ENCODE assay signal across 8 cellular contexts in the genomic region with DNA sequence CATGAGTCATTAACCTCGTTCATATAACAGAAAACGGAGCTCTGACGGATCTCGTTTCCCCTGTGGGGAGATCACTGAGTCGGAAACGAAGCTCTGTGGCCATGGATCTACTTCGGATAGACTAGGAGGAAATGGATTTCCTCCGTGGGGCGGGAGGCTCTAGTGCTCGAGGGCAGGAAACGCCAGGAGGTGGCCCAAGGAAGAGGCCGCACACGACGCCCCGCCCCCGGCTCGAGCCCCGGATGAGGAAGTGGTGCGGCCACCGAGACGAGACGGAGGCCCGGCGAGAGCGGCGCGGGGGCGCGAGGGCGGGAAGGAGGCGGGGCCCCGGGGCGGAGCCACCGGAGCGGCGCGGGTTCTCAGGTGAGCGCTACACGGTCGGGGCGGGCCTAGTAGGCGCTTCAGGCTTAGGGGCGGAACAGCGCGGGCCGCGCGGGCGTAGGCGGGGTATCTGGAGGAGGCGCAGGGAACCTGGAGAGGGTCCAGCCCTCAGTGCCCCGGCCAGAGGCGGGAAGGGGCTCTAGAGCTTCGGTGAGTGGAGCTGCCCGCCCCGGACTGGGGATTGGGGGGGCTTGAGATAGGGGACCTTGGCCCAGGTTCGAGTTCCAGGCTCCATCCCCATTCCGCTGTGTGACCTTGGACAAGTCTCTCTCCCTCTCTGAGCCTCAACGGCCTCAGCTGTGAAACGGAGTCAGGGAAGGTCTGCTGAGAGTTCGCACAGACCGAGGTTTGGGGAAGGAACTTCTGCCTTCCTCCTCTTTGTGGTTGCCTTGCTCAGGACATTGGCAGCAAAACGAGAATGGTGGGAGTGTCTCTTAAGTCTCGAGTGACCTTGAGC. TPM values are rescaled to one million over a fixed set of nuclear protein-coding genes. Genes with fewer than 3 reads are reported as not detected.
A peak's percentile ranks its signal among the peaks of the same experiment; 100 is the strongest.
DNase-seq lines count a peak whose midpoint lies in the region; ATAC-seq and TF ChIP-seq lines count a peak whose summit lies in the region.

A gene (plus strand): TSS at position 386 of the 838 bp plus-strand sequence. CDS start 903 bp downstream, outside the sequence.

- ATAC-seq in GM19397 (IDR thresholded peaks at IDR 0.05; ENCODE audit: unreplicated experiment), result peak; percentile 66
- ATAC-seq in HG03571 (IDR thresholded peaks at IDR 0.05; ENCODE audit: unreplicated experiment), result peak; percentile 48

- no peaks in the 10 kb centered on the region for H3K9me3 Mint-ChIP-seq in CD14-positive monocyte
- H3K9me3 Mint-ChIP-seq in activated CD4-positive, alpha-beta memory T cell treated with anti-CD3 and anti-CD28 coated beads for 36 hours, result no peaks in the 10 kb centered on the region

- H3K9ac ChIP-seq in liver (ENCODE audit: low read depth in 1 of 2, low read length in 2 of 2), result peak within 1 kb of the TSS; percentile 75 to 99

- CTCF ChIA-PET in activated CD4-positive, alpha-beta memory T cell treated with anti-CD3 and anti-CD28 coated beads for 36 hours (lab: Charles Lee), result interaction anchor here (1.0 to 1.8 kb wide), 3 partner anchors 88 to 297 kb away, joined by 3 to 7 read pairs (median 3); a partner anchor contains a TSS

- H3K9me3 ChIP-seq in liver (ENCODE audit: control insufficient read depth in 4 of 4, low read length in 3 of 4), result no peaks in the 10 kb centered on the region

- H3K4me3 Mint-ChIP-seq in CD14-positive monocyte, result peak within 1 kb of the TSS; percentile 87 to 94
- peak within 1 kb of the TSS; percentile 94 for H3K4me3 Mint-ChIP-seq in activated CD4-positive, alpha-beta memory T cell treated with anti-CD3 and anti-CD28 coated beads for 36 hours

- TF ChIP-seq CTCF in CD14-positive monocyte (IDR thresholded peaks at IDR 0.05), result no peak
- no peak for TF ChIP-seq CTCF in liver (IDR thresholded peaks at IDR 0.05; ENCODE audit: low read depth, low read length, missing input control)

- peak within 1 kb of the TSS; percentile 99 to 100 (median 100) for H3K27ac Mint-ChIP-seq in CD14-positive monocyte
- peak within 1 kb of the TSS; percentile 99 for H3K27ac Mint-ChIP-seq in activated CD4-positive, alpha-beta memory T cell treated with anti-CD3 and anti-CD28 coated beads for 36 hours

- intact Hi-C loops in CD14-positive monocyte (cut with micrococcal nuclease), result loop anchor here (5.0 to 10.0 kb wide), 6 partner anchors 77 to 267 kb away; a partner anchor contains a TSS
- intact Hi-C loops in activated CD4-positive, alpha-beta memory T cell treated with anti-CD3 and anti-CD28 coated beads for 36 hours (cut with micrococcal nuclease), result loop anchor here (5.0 kb wide), 3 partner anchors 77 to 723 kb away; a partner anchor contains a TSS

- POLR2A ChIA-PET in activated CD4-positive, alpha-beta memory T cell treated with anti-CD3 and anti-CD28 coated beads for 36 hours (lab: Charles Lee), result interaction anchor here (0.6 to 1.5 kb wide), 4 partner anchors 10 to 92 kb away, joined by 3 to 7 read pairs (median 3); a partner anchor contains a TSS

- H3K36me3 Mint-ChIP-seq in CD14-positive monocyte, result peaks cover 10 to 11% of the 10 kb centered on the region in 2 donors
- peaks cover 5% of the 10 kb centered on the region for H3K36me3 Mint-ChIP-seq in activated CD4-positive, alpha-beta memory T cell treated with anti-CD3 and anti-CD28 coated beads for 36 hours

- peak within 1 kb of the TSS; percentile 76 to 88 (median 85) for H3K4me3 ChIP-seq in liver (ENCODE audit: low read depth in 1 of 3, low read length in 3 of 3)

- DNase-seq in CD14-positive monocyte (ENCODE audit: low spot score) (peak; percentile 92), NCI-H82 treated with DMSO at 0.1 percent for 48 hours (lab: John Stamatoyannopoulos, UW; ENCODE audit: unreplicated experiment) (peak; percentile 60), dermis microvascular lymphatic vessel endothelial cell (ENCODE audit: low read depth in 2 of 2) (peak; percentile 61 to 93)
- peak; percentile 97 for DNase-seq in activated CD4-positive, alpha-beta memory T cell treated with anti-CD3 and anti-CD28 coated beads for 36 hours
- peak; percentile 94 for DNase-seq in stimulated activated CD4-positive, alpha-beta T cell treated with anti-CD3 and anti-CD28 coated beads, Interleukin-4, amount 100 ng/mL, for 24 hours

- peak within 1 kb of the TSS; percentile 90 to 97 for H3K27ac ChIP-seq in liver (ENCODE audit: low read depth in 1 of 2, low read length in 2 of 2)

- peaks cover 39% of the 10 kb centered on the region for H3K4me1 Mint-ChIP-seq in CD14-positive monocyte
- peaks cover 37% of the 10 kb centered on the region for H3K4me1 Mint-ChIP-seq in activated CD4-positive, alpha-beta memory T cell treated with anti-CD3 and anti-CD28 coated beads for 36 hours (ENCODE audit: low read depth)

- H3K4me1 ChIP-seq in liver (ENCODE audit: control insufficient read depth in 4 of 4, insufficient read depth in 4 of 4, low read length in 3 of 4), result peaks cover 2 to 60% (median 44%) of the 10 kb centered on the region in 4 donors

- H3K27me3 Mint-ChIP-seq in CD14-positive monocyte (ENCODE audit: low read depth in 3 of 3), result peaks cover 0 to 1% (median 0%) of the 10 kb centered on the region in 3 donors
- no peaks in the 10 kb centered on the region for H3K27me3 Mint-ChIP-seq in activated CD4-positive, alpha-beta memory T cell treated with anti-CD3 and anti-CD28 coated beads for 36 hours

- no peaks in the 10 kb centered on the region for H3K27me3 ChIP-seq in liver (ENCODE audit: control insufficient read depth in 4 of 4, insufficient read depth in 4 of 4, low read length in 3 of 4)

- H3K36me3 ChIP-seq in liver (ENCODE audit: control insufficient read depth in 4 of 4, insufficient read depth in 3 of 4, low read depth in 1 of 4, low read length in 3 of 4), result peaks cover 0 to 5% (median 0%) of the 10 kb centered on the region in 4 donors

- under 1% methylated on average over 64 of the region's 64 CpGs for WGBS in liver

- no peak for TF ChIP-seq RAD21 in liver (IDR thresholded peaks at IDR 0.05)

TF ChIP-seq in liver, 16 proteins besides CTCF, POLR2A, EP300 and RAD21 (continues in another document):
- no peak for TF ChIP-seq FOXA2 (IDR thresholded peaks at IDR 0.05)
- TF ChIP-seq, protein P1, sequence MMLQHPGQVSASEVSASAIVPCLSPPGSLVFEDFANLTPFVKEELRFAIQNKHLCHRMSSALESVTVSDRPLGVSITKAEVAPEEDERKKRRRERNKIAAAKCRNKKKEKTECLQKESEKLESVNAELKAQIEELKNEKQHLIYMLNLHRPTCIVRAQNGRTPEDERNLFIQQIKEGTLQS (IDR thresholded peaks at IDR 0.05), result no peak
- peak; percentile 74 to 95 for TF ChIP-seq EGR1 (IDR thresholded peaks at IDR 0.05; ENCODE audit: low read depth in 2 of 2)
- peak in 1 of 2 donors; percentile 25 for TF ChIP-seq JUND (IDR thresholded peaks at IDR 0.05)
- TF ChIP-seq SP1 (IDR thresholded peaks at IDR 0.05), result peak; percentile 39
- no peak for TF ChIP-seq FOXA1 (IDR thresholded peaks at IDR 0.05)
- peak; percentile 6 to 12 for TF ChIP-seq RXRA (IDR thresholded peaks at IDR 0.05)
- no peak for TF ChIP-seq HNF4A (conservative IDR thresholded peaks at IDR 0.05)
- TF ChIP-seq, protein P2, sequence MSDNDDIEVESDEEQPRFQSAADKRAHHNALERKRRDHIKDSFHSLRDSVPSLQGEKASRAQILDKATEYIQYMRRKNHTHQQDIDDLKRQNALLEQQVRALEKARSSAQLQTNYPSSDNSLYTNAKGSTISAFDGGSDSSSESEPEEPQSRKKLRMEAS (IDR thresholded peaks at IDR 0.05), result peak; percentile 29
- TF ChIP-seq NR2F2 (IDR thresholded peaks at IDR 0.05), result no peak
- TF ChIP-seq, protein P3, sequence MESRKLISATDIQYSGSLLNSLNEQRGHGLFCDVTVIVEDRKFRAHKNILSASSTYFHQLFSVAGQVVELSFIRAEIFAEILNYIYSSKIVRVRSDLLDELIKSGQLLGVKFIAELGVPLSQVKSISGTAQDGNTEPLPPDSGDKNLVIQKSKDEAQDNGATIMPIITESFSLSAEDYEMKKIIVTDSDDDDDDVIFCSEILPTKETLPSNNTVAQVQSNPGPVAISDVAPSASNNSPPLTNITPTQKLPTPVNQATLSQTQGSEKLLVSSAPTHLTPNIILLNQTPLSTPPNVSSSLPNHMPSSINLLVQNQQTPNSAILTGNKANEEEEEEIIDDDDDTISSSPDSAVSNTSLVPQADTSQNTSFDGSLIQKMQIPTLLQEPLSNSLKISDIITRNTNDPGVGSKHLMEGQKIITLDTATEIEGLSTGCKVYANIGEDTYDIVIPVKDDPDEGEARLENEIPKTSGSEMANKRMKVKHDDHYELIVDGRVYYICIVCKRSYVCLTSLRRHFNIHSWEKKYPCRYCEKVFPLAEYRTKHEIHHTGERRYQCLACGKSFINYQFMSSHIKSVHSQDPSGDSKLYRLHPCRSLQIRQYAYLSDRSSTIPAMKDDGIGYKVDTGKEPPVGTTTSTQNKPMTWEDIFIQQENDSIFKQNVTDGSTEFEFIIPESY (IDR thresholded peaks at IDR 0.05), result no peak
- peak; percentile 74 for TF ChIP-seq TAF1 (conservative IDR thresholded peaks at IDR 0.05)
- TF ChIP-seq YY1 (IDR thresholded peaks at IDR 0.05), result peak; percentile 73

RNA-seq across cellular contexts. Expression of the gene that starts here (rescaled TPM):
- 1 to 10 TPM; 2.2 to 4.1 TPM for polyA plus RNA-seq in CD14-positive monocyte
- 10 to 100 TPM; 27.5 to 31.6 TPM for total RNA-seq in activated CD4-positive, alpha-beta memory T cell treated with anti-CD3 and anti-CD28 coated beads for 36 hours
- total RNA-seq in dermis microvascular lymphatic vessel endothelial cell, result 6.7 and 8.5 TPM in 2 replicates
- 10 to 100 TPM in 1 of 2 donors, 1 to 10 TPM in 1; 9.8 to 19.4 TPM for total RNA-seq in liver
- 10 to 100 TPM in 1 of 2 donors, 1 to 10 TPM in 1; 5.5 to 15.4 TPM for polyA plus RNA-seq in liver

Comparison
In these comparisons a context has a peak if more than half of its experiments do, and no peak if none do; other contexts are left out.
1. Peak in every context shown above with its lines: DNase-seq, ATAC-seq, H3K4me3 ChIP-seq and H3K27ac ChIP-seq.